ENCODE assay signal across 26 cellular contexts in the genomic region with DNA sequence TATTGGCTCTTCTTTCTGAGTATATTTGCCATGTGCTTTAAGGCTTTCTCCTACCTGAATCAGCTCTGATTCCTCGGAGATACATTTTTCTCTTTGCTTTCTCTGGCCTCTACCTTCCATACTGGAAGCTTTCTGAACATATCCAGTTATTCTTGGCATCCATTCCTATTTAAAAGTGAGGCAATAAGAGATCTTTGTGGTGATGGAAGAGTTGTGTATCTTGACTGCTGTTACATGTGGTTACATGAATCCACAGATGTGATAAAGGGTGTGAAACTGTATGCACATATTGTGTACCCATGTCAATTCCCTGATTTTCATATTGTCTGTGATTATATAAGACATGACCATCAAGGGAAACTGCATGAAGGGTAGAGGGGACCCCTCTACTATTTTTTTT. TPM values are rescaled to one million over a fixed set of nuclear protein-coding genes. Genes with fewer than 3 reads are reported as not detected.
"Had no signal": no experiment of that assay in that cellular context is flagged by ENCODE, and none has a peak within 500 bp of the region (broad histone marks: within the 10 kb centered on the region; RNA-seq: fewer than 3 reads in every experiment).

No MANE protein-coding gene starts in this region.

- H3K27ac ChIP-seq: coronary artery, tibial artery had no signal

- H3K27ac Mint-ChIP-seq: activated CD4-positive, alpha-beta T cell treated with anti-CD3 and anti-CD28 coated beads, Interleukin-2, amount 10 ng/mL, durations not matched to agents 24 days and 14 days; activated CD8-positive, alpha-beta T cell treated with anti-CD3 and anti-CD28 coated beads, Interleukin-2, amount 10 ng/mL, durations not matched to agents 7 days and 5 days; activated naive CD4-positive, alpha-beta T cell treated with anti-CD3 and anti-CD28 coated beads, Interleukin-2, amount 50 U/mL, for 24 hours; stimulated activated effector memory CD8-positive, alpha-beta T cell treated with anti-CD3 and anti-CD28 coated beads, Interleukin-12 subunit alpha, Interleukin-12 subunit beta, amount 100 ng/mL, for 72 hours had no signal

- H3K27me3 Mint-ChIP-seq: activated CD4-positive, alpha-beta T cell treated with anti-CD3 and anti-CD28 coated beads, Interleukin-2, amount 10 ng/mL, durations not matched to agents 24 days and 14 days; activated naive CD4-positive, alpha-beta T cell treated with anti-CD3 and anti-CD28 coated beads, Interleukin-2, amount 50 U/mL, for 24 hours; brain; natural killer cell treated with Interleukin-12 subunit alpha and Interleukin-12 subunit beta and Interleukin-15 and Interleukin-18, amount 100 ng/mL, for 72 hours had no signal

- H3K36me3 ChIP-seq: esophagus squamous epithelium, gastrocnemius medialis, sigmoid colon, tibial artery had no signal

- H3K27me3 ChIP-seq: esophagus squamous epithelium, gastrocnemius medialis, sigmoid colon, tibial artery had no signal

- ATAC-seq: activated CD8-positive, alpha-beta T cell treated with anti-CD3 and anti-CD28 coated beads, Interleukin-2, amount 10 ng/mL, durations not matched to agents 7 days and 5 days; gastrocnemius medialis; natural killer cell treated with Interleukin-12 subunit alpha and Interleukin-12 subunit beta and Interleukin-15 and Interleukin-18, amount 100 ng/mL, for 72 hours; psoas muscle; stimulated activated effector memory CD8-positive, alpha-beta T cell treated with anti-CD3 and anti-CD28 coated beads, Interleukin-12 subunit alpha, Interleukin-12 subunit beta, amount 100 ng/mL, for 72 hours had no signal

- H3K4me3 Mint-ChIP-seq: activated CD4-positive, alpha-beta T cell treated with anti-CD3 and anti-CD28 coated beads, Interleukin-2, amount 10 ng/mL, durations not matched to agents 24 days and 14 days; activated CD8-positive, alpha-beta T cell treated with anti-CD3 and anti-CD28 coated beads, Interleukin-2, amount 10 ng/mL, durations not matched to agents 7 days and 5 days; activated naive CD4-positive, alpha-beta T cell treated with anti-CD3 and anti-CD28 coated beads, Interleukin-2, amount 50 U/mL, for 24 hours; brain; natural killer cell treated with Interleukin-12 subunit alpha and Interleukin-12 subunit beta and Interleukin-15 and Interleukin-18, amount 100 ng/mL, for 72 hours; stimulated activated effector memory CD8-positive, alpha-beta T cell treated with anti-CD3 and anti-CD28 coated beads, Interleukin-12 subunit alpha, Interleukin-12 subunit beta, amount 100 ng/mL, for 72 hours had no signal

- H3K4me3 ChIP-seq: coronary artery, esophagus squamous epithelium, gastrocnemius medialis, psoas muscle, sigmoid colon, tibial artery had no signal

- H3K9me3 ChIP-seq: esophagus squamous epithelium, gastrocnemius medialis, psoas muscle, sigmoid colon, tibial artery had no signal

- DNase-seq: activated CD4-positive, alpha-beta T cell treated with anti-CD3 and anti-CD28 coated beads, Interleukin-2, amount 10 ng/mL, durations not matched to agents 24 days and 14 days; activated CD4-positive, CD25-positive, alpha-beta regulatory T cell; activated CD8-positive, alpha-beta memory T cell treated with anti-CD3 and anti-CD28 coated beads, Interleukin-2, amount 50 U/mL, for 4 hours; activated CD8-positive, alpha-beta T cell treated with anti-CD3 and anti-CD28 coated beads, Interleukin-2, amount 10 ng/mL, durations not matched to agents 7 days and 5 days; activated effector memory CD4-positive, alpha-beta T cell treated with anti-CD3 and anti-CD28 coated beads, Interleukin-2, amount 50 U/mL, for 16 hours; activated T-cell treated with anti-CD3 and anti-CD28 coated beads, Interleukin-2, amount 50 U/mL, for 48 hours; amniotic stem cell; central memory CD4-positive, alpha-beta T cell; effector CD4-positive, alpha-beta T cell; esophagus squamous epithelium; gastrocnemius medialis; mesendoderm; occipital lobe; psoas muscle; sigmoid colon; stimulated activated CD4-positive, alpha-beta T cell treated with anti-CD3 and anti-CD28 coated beads, Interleukin-12 subunit alpha, Interleukin-12 subunit beta, amount 100 ng/mL, for 4 hours; stimulated activated CD4-positive, alpha-beta T cell treated with anti-CD3 and anti-CD28 coated beads, Interleukin-2, amount 100 ng/mL, for 24 hours; SW 1271 had no signal

- H3K9me3 Mint-ChIP-seq: activated CD4-positive, alpha-beta T cell treated with anti-CD3 and anti-CD28 coated beads, Interleukin-2, amount 10 ng/mL, durations not matched to agents 24 days and 14 days; activated naive CD4-positive, alpha-beta T cell treated with anti-CD3 and anti-CD28 coated beads, Interleukin-2, amount 50 U/mL, for 24 hours; natural killer cell treated with Interleukin-12 subunit alpha and Interleukin-12 subunit beta and Interleukin-15 and Interleukin-18, amount 100 ng/mL, for 72 hours; stimulated activated effector memory CD8-positive, alpha-beta T cell treated with anti-CD3 and anti-CD28 coated beads, Interleukin-12 subunit alpha, Interleukin-12 subunit beta, amount 100 ng/mL, for 72 hours had no signal

- H3K36me3 Mint-ChIP-seq: natural killer cell treated with Interleukin-12 subunit alpha and Interleukin-12 subunit beta and Interleukin-15 and Interleukin-18, amount 100 ng/mL, for 72 hours; stimulated activated effector memory CD8-positive, alpha-beta T cell treated with anti-CD3 and anti-CD28 coated beads, Interleukin-12 subunit alpha, Interleukin-12 subunit beta, amount 100 ng/mL, for 72 hours had no signal

RNA-seq across cellular contexts. Expression of a gene that starts 38.9 kb away (rescaled TPM):
- total RNA-seq: activated CD4-positive, alpha-beta T cell treated with anti-CD3 and anti-CD28 coated beads, Interleukin-2, amount 10 ng/mL, durations not matched to agents 24 days and 14 days; activated CD8-positive, alpha-beta T cell treated with anti-CD3 and anti-CD28 coated beads, Interleukin-2, amount 10 ng/mL, durations not matched to agents 7 days and 5 days; esophagus squamous epithelium; gastrocnemius medialis; occipital lobe; psoas muscle; sigmoid colon; subcutaneous adipose tissue; T-helper 2 cell treated with Interferon-gamma antibody and Interleukin-4, amounts not matched to agents 100 ng/mL and 5 ng/mL, for 36 hours had no signal
